ENCODE assay signal across 25 cellular contexts in the genomic region with DNA sequence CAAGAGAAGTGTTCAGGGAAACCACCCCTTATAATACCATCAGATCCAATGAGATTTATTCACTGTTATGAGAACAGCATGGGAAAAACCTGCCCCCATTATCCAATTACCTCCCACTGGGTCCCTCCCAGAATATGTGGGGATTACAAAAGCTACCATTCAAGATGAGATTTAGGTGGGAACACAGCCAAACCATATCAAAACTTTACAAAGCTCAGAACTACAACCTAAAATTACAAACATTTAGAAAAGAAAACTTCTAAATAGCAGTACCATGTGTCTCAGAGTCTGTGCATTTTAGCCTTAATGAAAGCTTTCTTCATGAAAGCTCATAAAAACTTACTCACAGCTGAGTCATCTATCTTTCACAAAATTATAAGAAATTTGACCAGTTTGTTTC.
DNase-seq lines count a peak whose midpoint lies in the region; ATAC-seq and TF ChIP-seq lines count a peak whose summit lies in the region.
"Had no signal": no experiment of that assay in that cellular context is flagged by ENCODE, and none has a peak within 500 bp of the region (broad histone marks: within the 10 kb centered on the region; RNA-seq: fewer than 3 reads in every experiment).

No MANE protein-coding gene starts in this region.

- no peaks in the 10 kb centered on the region for H4K20me1 ChIP-seq in SK-N-SH (ENCODE audit: insufficient read depth)

- peak; percentile 11 for DNase-seq in GM03348 (ENCODE audit: low spot score)
- DNase-seq in SK-N-SH: no peak
- DNase-seq in dedifferentiated amniotic fluid mesenchymal stem cell (ENCODE audit: extremely low spot score): peak; percentile 31
- DNase-seq in retinal pigment epithelial cell (ENCODE audit: low read depth): peak; percentile 10
- no peak for DNase-seq in D341Med (ENCODE audit: low spot score)
- DNase-seq: activated CD4-positive, alpha-beta T cell treated with anti-CD3 and anti-CD28 coated beads, Interleukin-2, amount 50 U/mL, for 48 hours; activated naive CD4-positive, alpha-beta T cell treated with anti-CD3 and anti-CD28 coated beads, Interleukin-2, amount 10 ng/mL, durations not matched to agents 7 days and 5 days; activated T-cell treated with anti-CD3 and anti-CD28 coated beads, Interleukin-2, amount 50 U/mL, for 1 hour; Calu3; effector CD4-positive, alpha-beta T cell; hypothalamus; kidney glomerular epithelial cell; mesendoderm; MM.1S; NCI-H1694 treated with DMSO at 0.1 percent for 48 hours; NCI-H510A treated with DMSO at 0.1 percent for 48 hours; nephron progenitor cell; SHP77; small intestine; stimulated activated CD4-positive, alpha-beta T cell treated with anti-CD3 and anti-CD28 coated beads, Interleukin-4, amount 100 ng/mL, for 24 hours; uterus had no signal

- no peak overlapping the region for H2AFZ ChIP-seq in SK-N-SH (ENCODE audit: low read depth)

- TF ChIP-seq CTCF in SK-N-SH (IDR thresholded peaks at IDR 0.05) (no peak), retinal pigment epithelial cell (conservative IDR thresholded peaks at IDR 0.05; ENCODE audit: low read depth, low read length) (no peak)

- H3K4me3 ChIP-seq in SK-N-SH (ENCODE audit: low read depth in 2 of 2, low read length in 1 of 2) (no peak overlapping the region), retinal pigment epithelial cell (ENCODE audit: low read length) (no peak overlapping the region)
- H3K4me3 ChIP-seq: cardiac muscle cell, uterus had no signal

- no peaks in the 10 kb centered on the region for H3K9me2 ChIP-seq in SK-N-SH

- H3K4me2 ChIP-seq in SK-N-SH: no peak overlapping the region

- no peaks in the 10 kb centered on the region for H3K36me3 ChIP-seq in SK-N-SH (replicated peaks in 1 of 2; ENCODE audit: control insufficient read depth in 1 of 2, insufficient read depth in 2 of 2, low read length in 1 of 2)
- H3K36me3 ChIP-seq: cardiac muscle cell, uterus had no signal

- H3K79me2 ChIP-seq in SK-N-SH (ENCODE audit: insufficient read depth): no peaks in the 10 kb centered on the region

- H3K27ac ChIP-seq in SK-N-SH (ENCODE audit: low read depth in 2 of 2, low read length in 1 of 2): peak overlapping the region in 1 of 2 experiments; percentile 55; a peak in 2 of 4 replicates
- H3K27ac ChIP-seq: cardiac muscle cell, uterus had no signal

- no peak for TF ChIP-seq RAD21 in SK-N-SH (IDR thresholded peaks at IDR 0.05; ENCODE audit: low read length)

- CTCF ChIA-PET in SK-N-SH (lab: Yijun Ruan, JAX): no interaction called here

- ATAC-seq in GM21381 (IDR thresholded peaks at IDR 0.05; ENCODE audit: unreplicated experiment) (no peak), HG02623 (IDR thresholded peaks at IDR 0.05; ENCODE audit: unreplicated experiment) (no peak), GM21447 (IDR thresholded peaks at IDR 0.05; ENCODE audit: unreplicated experiment) (no peak)

- H3K9me3 ChIP-seq in SK-N-SH: no peaks in the 10 kb centered on the region
- H3K9me3 ChIP-seq: uterus had no signal

- no peak overlapping the region for H3K9ac ChIP-seq in SK-N-SH

- TF ChIP-seq EP300 in SK-N-SH (IDR thresholded peaks at IDR 0.05; ENCODE audit: borderline replicate concordance in 1 of 2, low read depth in 1 of 2, low read length in 1 of 2): 0 out of 4 replicates have a peak, but pooled peaks of 1 of the 2 experiments have one; percentile 13

- H3K4me1 ChIP-seq in SK-N-SH (ENCODE audit: control insufficient read depth in 1 of 2, insufficient read depth in 2 of 2, low read depth in 1 of 2, low read length in 1 of 2): peaks cover 0 to 9% of the 10 kb centered on the region in 2 experiments; a peak in 1 of 4 replicates
- H3K4me1 ChIP-seq: uterus had no signal

- no peaks in the 10 kb centered on the region for H3K27me3 ChIP-seq in SK-N-SH (ENCODE audit: insufficient read depth)
- H3K27me3 ChIP-seq: cardiac muscle cell, uterus had no signal

- POLR2A ChIA-PET in SK-N-SH (lab: Yijun Ruan, JAX): no interaction called here

- peaks cover 16% of the 10 kb centered on the region for H3F3A ChIP-seq in SK-N-SH (replicated peaks; ENCODE audit: insufficient read depth)

TF ChIP-seq in SK-N-SH, 30 proteins besides CTCF, POLR2A, EP300 and RAD21:
- peak; percentile 49 for TF ChIP-seq TCF12 (IDR thresholded peaks at IDR 0.05)
- TF ChIP-seq CHD2 (IDR thresholded peaks at IDR 0.05; ENCODE audit: low read length, partially characterized antibody): no peak
- TF ChIP-seq FOSL2 (IDR thresholded peaks at IDR 0.05; ENCODE audit: borderline replicate concordance, low read depth): peak; percentile 55; the same call in 1 of the 2 replicates
- TF ChIP-seq EZH2phosphoT487 (IDR thresholded peaks at IDR 0.05; ENCODE audit: borderline replicate concordance, low read depth): no peak
- TF ChIP-seq, protein P1, sequence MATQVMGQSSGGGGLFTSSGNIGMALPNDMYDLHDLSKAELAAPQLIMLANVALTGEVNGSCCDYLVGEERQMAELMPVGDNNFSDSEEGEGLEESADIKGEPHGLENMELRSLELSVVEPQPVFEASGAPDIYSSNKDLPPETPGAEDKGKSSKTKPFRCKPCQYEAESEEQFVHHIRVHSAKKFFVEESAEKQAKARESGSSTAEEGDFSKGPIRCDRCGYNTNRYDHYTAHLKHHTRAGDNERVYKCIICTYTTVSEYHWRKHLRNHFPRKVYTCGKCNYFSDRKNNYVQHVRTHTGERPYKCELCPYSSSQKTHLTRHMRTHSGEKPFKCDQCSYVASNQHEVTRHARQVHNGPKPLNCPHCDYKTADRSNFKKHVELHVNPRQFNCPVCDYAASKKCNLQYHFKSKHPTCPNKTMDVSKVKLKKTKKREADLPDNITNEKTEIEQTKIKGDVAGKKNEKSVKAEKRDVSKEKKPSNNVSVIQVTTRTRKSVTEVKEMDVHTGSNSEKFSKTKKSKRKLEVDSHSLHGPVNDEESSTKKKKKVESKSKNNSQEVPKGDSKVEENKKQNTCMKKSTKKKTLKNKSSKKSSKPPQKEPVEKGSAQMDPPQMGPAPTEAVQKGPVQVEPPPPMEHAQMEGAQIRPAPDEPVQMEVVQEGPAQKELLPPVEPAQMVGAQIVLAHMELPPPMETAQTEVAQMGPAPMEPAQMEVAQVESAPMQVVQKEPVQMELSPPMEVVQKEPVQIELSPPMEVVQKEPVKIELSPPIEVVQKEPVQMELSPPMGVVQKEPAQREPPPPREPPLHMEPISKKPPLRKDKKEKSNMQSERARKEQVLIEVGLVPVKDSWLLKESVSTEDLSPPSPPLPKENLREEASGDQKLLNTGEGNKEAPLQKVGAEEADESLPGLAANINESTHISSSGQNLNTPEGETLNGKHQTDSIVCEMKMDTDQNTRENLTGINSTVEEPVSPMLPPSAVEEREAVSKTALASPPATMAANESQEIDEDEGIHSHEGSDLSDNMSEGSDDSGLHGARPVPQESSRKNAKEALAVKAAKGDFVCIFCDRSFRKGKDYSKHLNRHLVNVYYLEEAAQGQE (IDR thresholded peaks at IDR 0.05; ENCODE audit: low read depth, low read length): no peak
- peak; percentile 37 for TF ChIP-seq JUND (IDR thresholded peaks at IDR 0.05)
- TF ChIP-seq, protein P2, sequence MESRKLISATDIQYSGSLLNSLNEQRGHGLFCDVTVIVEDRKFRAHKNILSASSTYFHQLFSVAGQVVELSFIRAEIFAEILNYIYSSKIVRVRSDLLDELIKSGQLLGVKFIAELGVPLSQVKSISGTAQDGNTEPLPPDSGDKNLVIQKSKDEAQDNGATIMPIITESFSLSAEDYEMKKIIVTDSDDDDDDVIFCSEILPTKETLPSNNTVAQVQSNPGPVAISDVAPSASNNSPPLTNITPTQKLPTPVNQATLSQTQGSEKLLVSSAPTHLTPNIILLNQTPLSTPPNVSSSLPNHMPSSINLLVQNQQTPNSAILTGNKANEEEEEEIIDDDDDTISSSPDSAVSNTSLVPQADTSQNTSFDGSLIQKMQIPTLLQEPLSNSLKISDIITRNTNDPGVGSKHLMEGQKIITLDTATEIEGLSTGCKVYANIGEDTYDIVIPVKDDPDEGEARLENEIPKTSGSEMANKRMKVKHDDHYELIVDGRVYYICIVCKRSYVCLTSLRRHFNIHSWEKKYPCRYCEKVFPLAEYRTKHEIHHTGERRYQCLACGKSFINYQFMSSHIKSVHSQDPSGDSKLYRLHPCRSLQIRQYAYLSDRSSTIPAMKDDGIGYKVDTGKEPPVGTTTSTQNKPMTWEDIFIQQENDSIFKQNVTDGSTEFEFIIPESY (IDR thresholded peaks at IDR 0.05; ENCODE audit: borderline replicate concordance, low read depth): no peak
- TF ChIP-seq NFIC (IDR thresholded peaks at IDR 0.05; ENCODE audit: borderline replicate concordance): peak; percentile 23; the same call in 1 of the 2 replicates
- no peak for TF ChIP-seq NRF1 (IDR thresholded peaks at IDR 0.05; ENCODE audit: low read depth, low read length)
TF ChIP-seq in SK-N-SH: peak in this region for 4.

Comparison
In these comparisons a context has a peak if more than half of its experiments do, and no peak if none do; other contexts are left out.
1. DNase-seq: peak in GM03348 (single experiment), dedifferentiated amniotic fluid mesenchymal stem cell (single experiment) and retinal pigment epithelial cell (single experiment); none in SK-N-SH (single experiment) and D341Med (single experiment).